ENCODE assay signal across 1 cellular context in the genomic region with DNA sequence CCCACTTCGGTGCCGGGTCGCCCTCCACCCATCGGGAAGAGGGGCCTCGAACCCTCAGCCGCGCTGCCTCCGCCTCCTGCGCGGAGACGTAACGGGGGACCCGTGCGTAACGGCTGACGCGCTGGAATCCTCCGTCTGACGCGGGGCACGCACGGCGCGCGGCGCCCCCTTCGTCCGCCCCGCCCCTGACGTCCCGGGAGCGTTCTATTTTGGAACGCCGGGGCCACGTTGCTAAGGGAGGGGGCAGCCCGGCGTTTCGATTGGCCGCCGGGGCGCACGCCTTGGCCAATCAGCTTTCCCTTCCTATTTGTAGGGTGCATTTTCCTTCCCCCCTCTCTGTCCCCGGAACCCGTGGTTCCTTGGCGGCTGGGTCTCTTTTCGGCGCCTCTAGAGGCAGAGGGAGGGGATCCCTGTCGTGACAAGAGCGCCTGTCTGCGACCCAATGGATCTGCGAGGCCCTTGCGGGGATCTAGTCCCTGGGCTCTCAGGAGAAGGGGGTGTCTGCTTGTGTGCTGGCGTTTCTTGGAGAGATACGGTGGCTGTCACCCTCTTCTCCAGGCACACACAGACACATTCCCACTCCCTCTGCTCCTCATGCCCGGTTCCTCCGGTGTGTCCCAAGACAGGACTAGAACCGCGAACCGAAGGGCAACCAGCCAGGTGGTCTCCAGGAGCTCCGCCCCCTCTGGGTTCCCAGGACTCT.
TF ChIP-seq lines count a peak whose summit lies in the region.

No MANE protein-coding gene starts in this region.

TF ChIP-seq in GM12878, 131 proteins besides CTCF, POLR2A, EP300 and RAD21 (continues in another document):
- TF ChIP-seq MTA2 (IDR thresholded peaks at IDR 0.05; ENCODE audit: low read depth) (no peak), GATAD2B (conservative IDR thresholded peaks at IDR 0.05; ENCODE audit: low read depth) (peak; percentile 53; the same call in 1 of the 2 replicates), POU2F2 (IDR thresholded peaks at IDR 0.05; ENCODE audit: borderline replicate concordance, low read depth, low read length) (no peak; the same call in 2 of the 3 replicates), BHLHE40 (IDR thresholded peaks at IDR 0.05; ENCODE audit: borderline replicate concordance in 1 of 2, low read depth in 2 of 2, low read length in 1 of 2) (peak; percentile 74 to 97), SREBF1 (IDR thresholded peaks at IDR 0.05; ENCODE audit: low read length) (no peak), NR2C2 (IDR thresholded peaks at IDR 0.05; ENCODE audit: borderline replicate concordance, control insufficient read depth, insufficient read length, low read depth) (no peak), CREM (IDR thresholded peaks at IDR 0.05; ENCODE audit: low read depth) (peak; percentile 95), ZNF384 (IDR thresholded peaks at IDR 0.05; ENCODE audit: borderline replicate concordance, low read depth, low read length) (no peak), ZSCAN29 (IDR thresholded peaks at IDR 0.05) (no peak), SPI1 (IDR thresholded peaks at IDR 0.05; ENCODE audit: borderline replicate concordance, insufficient read depth, low read depth, low read length) (no peak), IKZF1 (conservative IDR thresholded peaks at IDR 0.05) (peak; percentile 67), MEF2A (IDR thresholded peaks at IDR 0.05; ENCODE audit: insufficient read depth, low read depth, low read length) (peak; percentile 78), RFX5 (IDR thresholded peaks at IDR 0.05; ENCODE audit: low read depth, low read length) (peak; percentile 90), FOXK2 (IDR thresholded peaks at IDR 0.05) (no peak), WRNIP1 (IDR thresholded peaks at IDR 0.05; ENCODE audit: borderline replicate concordance, low read depth, low read length) (no peak), SRF (IDR thresholded peaks at IDR 0.05; ENCODE audit: low read depth in 2 of 2, low read length in 2 of 2) (peak in 1 of 2 experiments; percentile 15; a peak in 1 of 4 replicates), FOXM1 (IDR thresholded peaks at IDR 0.05; ENCODE audit: low read depth, low read length) (no peak; the same call in 1 of the 2 replicates), ESRRA (IDR thresholded peaks at IDR 0.05; ENCODE audit: low read length) (no peak), EZH2 (IDR thresholded peaks at IDR 0.05; ENCODE audit: borderline replicate concordance, control insufficient read depth, low read depth, low read length) (no peak), YY1 (IDR thresholded peaks at IDR 0.05; ENCODE audit: low read depth, low read length) (0 out of 2 replicates have a peak, but pooled peaks have one; percentile 6), ASH2L (IDR thresholded peaks at IDR 0.05; ENCODE audit: borderline replicate concordance, low read depth) (no peak), BRCA1 (IDR thresholded peaks at IDR 0.05; ENCODE audit: low read depth, low read length) (no peak), RCOR1 (conservative IDR thresholded peaks at IDR 0.05; ENCODE audit: low read depth, low read length) (no peak), CBFB (IDR thresholded peaks at IDR 0.05; ENCODE audit: low read depth) (no peak), RAD51 (IDR thresholded peaks at IDR 0.05) (peak; percentile 41; the same call in 1 of the 2 replicates), KAT2A (conservative IDR thresholded peaks at IDR 0.05; ENCODE audit: control insufficient read depth, low read depth, low read length) (no peak), SMARCA5 (IDR thresholded peaks at IDR 0.05) (peak; percentile 91), BMI1 (IDR thresholded peaks at IDR 0.05; ENCODE audit: borderline replicate concordance) (peak; percentile 44; the same call in 1 of the 2 replicates), IKZF2 (IDR thresholded peaks at IDR 0.05) (0 out of 4 replicates have a peak, but pooled peaks of 1 of the 2 experiments have one; percentile 27), HCFC1 (IDR thresholded peaks at IDR 0.05; ENCODE audit: low read length) (peak; percentile 12; the same call in 1 of the 2 replicates), CHD2 (IDR thresholded peaks at IDR 0.05; ENCODE audit: borderline replicate concordance, low read depth, low read length) (peak; percentile 85; the same call in 1 of the 2 replicates), MEF2B (IDR thresholded peaks at IDR 0.05; ENCODE audit: partially characterized antibody, poor library complexity, severe bottlenecking) (peak; percentile 53)
- TF ChIP-seq, protein P1, sequence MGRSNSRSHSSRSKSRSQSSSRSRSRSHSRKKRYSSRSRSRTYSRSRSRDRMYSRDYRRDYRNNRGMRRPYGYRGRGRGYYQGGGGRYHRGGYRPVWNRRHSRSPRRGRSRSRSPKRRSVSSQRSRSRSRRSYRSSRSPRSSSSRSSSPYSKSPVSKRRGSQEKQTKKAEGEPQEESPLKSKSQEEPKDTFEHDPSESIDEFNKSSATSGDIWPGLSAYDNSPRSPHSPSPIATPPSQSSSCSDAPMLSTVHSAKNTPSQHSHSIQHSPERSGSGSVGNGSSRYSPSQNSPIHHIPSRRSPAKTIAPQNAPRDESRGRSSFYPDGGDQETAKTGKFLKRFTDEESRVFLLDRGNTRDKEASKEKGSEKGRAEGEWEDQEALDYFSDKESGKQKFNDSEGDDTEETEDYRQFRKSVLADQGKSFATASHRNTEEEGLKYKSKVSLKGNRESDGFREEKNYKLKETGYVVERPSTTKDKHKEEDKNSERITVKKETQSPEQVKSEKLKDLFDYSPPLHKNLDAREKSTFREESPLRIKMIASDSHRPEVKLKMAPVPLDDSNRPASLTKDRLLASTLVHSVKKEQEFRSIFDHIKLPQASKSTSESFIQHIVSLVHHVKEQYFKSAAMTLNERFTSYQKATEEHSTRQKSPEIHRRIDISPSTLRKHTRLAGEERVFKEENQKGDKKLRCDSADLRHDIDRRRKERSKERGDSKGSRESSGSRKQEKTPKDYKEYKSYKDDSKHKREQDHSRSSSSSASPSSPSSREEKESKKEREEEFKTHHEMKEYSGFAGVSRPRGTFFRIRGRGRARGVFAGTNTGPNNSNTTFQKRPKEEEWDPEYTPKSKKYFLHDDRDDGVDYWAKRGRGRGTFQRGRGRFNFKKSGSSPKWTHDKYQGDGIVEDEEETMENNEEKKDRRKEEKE (IDR thresholded peaks at IDR 0.05), result no peak
- TF ChIP-seq, protein P2, sequence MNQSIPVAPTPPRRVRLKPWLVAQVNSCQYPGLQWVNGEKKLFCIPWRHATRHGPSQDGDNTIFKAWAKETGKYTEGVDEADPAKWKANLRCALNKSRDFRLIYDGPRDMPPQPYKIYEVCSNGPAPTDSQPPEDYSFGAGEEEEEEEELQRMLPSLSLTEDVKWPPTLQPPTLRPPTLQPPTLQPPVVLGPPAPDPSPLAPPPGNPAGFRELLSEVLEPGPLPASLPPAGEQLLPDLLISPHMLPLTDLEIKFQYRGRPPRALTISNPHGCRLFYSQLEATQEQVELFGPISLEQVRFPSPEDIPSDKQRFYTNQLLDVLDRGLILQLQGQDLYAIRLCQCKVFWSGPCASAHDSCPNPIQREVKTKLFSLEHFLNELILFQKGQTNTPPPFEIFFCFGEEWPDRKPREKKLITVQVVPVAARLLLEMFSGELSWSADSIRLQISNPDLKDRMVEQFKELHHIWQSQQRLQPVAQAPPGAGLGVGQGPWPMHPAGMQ (IDR thresholded peaks at IDR 0.05; ENCODE audit: borderline replicate concordance), result no peak
- TF ChIP-seq, protein P3, sequence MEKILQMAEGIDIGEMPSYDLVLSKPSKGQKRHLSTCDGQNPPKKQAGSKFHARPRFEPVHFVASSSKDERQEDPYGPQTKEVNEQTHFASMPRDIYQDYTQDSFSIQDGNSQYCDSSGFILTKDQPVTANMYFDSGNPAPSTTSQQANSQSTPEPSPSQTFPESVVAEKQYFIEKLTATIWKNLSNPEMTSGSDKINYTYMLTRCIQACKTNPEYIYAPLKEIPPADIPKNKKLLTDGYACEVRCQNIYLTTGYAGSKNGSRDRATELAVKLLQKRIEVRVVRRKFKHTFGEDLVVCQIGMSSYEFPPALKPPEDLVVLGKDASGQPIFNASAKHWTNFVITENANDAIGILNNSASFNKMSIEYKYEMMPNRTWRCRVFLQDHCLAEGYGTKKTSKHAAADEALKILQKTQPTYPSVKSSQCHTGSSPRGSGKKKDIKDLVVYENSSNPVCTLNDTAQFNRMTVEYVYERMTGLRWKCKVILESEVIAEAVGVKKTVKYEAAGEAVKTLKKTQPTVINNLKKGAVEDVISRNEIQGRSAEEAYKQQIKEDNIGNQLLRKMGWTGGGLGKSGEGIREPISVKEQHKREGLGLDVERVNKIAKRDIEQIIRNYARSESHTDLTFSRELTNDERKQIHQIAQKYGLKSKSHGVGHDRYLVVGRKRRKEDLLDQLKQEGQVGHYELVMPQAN (conservative IDR thresholded peaks at IDR 0.05), result peak; percentile 89
- TF ChIP-seq, protein P4, sequence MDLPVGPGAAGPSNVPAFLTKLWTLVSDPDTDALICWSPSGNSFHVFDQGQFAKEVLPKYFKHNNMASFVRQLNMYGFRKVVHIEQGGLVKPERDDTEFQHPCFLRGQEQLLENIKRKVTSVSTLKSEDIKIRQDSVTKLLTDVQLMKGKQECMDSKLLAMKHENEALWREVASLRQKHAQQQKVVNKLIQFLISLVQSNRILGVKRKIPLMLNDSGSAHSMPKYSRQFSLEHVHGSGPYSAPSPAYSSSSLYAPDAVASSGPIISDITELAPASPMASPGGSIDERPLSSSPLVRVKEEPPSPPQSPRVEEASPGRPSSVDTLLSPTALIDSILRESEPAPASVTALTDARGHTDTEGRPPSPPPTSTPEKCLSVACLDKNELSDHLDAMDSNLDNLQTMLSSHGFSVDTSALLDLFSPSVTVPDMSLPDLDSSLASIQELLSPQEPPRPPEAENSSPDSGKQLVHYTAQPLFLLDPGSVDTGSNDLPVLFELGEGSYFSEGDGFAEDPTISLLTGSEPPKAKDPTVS (IDR thresholded peaks at IDR 0.05; ENCODE audit: low read depth, low read length), result no peak
- TF ChIP-seq, protein P5, sequence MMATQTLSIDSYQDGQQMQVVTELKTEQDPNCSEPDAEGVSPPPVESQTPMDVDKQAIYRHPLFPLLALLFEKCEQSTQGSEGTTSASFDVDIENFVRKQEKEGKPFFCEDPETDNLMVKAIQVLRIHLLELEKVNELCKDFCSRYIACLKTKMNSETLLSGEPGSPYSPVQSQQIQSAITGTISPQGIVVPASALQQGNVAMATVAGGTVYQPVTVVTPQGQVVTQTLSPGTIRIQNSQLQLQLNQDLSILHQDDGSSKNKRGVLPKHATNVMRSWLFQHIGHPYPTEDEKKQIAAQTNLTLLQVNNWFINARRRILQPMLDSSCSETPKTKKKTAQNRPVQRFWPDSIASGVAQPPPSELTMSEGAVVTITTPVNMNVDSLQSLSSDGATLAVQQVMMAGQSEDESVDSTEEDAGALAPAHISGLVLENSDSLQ (IDR thresholded peaks at IDR 0.05), result peak; percentile 80
- TF ChIP-seq, protein P6, sequence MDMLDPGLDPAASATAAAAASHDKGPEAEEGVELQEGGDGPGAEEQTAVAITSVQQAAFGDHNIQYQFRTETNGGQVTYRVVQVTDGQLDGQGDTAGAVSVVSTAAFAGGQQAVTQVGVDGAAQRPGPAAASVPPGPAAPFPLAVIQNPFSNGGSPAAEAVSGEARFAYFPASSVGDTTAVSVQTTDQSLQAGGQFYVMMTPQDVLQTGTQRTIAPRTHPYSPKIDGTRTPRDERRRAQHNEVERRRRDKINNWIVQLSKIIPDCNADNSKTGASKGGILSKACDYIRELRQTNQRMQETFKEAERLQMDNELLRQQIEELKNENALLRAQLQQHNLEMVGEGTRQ (IDR thresholded peaks at IDR 0.05; ENCODE audit: borderline replicate concordance, low read depth, low read length), result no peak
- TF ChIP-seq, protein P7, sequence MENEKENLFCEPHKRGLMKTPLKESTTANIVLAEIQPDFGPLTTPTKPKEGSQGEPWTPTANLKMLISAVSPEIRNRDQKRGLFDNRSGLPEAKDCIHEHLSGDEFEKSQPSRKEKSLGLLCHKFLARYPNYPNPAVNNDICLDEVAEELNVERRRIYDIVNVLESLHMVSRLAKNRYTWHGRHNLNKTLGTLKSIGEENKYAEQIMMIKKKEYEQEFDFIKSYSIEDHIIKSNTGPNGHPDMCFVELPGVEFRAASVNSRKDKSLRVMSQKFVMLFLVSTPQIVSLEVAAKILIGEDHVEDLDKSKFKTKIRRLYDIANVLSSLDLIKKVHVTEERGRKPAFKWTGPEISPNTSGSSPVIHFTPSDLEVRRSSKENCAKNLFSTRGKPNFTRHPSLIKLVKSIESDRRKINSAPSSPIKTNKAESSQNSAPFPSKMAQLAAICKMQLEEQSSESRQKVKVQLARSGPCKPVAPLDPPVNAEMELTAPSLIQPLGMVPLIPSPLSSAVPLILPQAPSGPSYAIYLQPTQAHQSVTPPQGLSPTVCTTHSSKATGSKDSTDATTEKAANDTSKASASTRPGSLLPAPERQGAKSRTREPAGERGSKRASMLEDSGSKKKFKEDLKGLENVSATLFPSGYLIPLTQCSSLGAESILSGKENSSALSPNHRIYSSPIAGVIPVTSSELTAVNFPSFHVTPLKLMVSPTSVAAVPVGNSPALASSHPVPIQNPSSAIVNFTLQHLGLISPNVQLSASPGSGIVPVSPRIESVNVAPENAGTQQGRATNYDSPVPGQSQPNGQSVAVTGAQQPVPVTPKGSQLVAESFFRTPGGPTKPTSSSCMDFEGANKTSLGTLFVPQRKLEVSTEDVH (IDR thresholded peaks at IDR 0.05; ENCODE audit: low read depth, partially characterized antibody), result peak; percentile 60
- TF ChIP-seq, protein P8, sequence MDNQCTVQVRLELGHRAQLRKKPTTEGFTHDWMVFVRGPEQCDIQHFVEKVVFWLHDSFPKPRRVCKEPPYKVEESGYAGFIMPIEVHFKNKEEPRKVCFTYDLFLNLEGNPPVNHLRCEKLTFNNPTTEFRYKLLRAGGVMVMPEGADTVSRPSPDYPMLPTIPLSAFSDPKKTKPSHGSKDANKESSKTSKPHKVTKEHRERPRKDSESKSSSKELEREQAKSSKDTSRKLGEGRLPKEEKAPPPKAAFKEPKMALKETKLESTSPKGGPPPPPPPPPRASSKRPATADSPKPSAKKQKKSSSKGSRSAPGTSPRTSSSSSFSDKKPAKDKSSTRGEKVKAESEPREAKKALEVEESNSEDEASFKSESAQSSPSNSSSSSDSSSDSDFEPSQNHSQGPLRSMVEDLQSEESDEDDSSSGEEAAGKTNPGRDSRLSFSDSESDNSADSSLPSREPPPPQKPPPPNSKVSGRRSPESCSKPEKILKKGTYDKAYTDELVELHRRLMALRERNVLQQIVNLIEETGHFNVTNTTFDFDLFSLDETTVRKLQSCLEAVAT (IDR thresholded peaks at IDR 0.05), result peak; percentile 84
- TF ChIP-seq, protein P9, sequence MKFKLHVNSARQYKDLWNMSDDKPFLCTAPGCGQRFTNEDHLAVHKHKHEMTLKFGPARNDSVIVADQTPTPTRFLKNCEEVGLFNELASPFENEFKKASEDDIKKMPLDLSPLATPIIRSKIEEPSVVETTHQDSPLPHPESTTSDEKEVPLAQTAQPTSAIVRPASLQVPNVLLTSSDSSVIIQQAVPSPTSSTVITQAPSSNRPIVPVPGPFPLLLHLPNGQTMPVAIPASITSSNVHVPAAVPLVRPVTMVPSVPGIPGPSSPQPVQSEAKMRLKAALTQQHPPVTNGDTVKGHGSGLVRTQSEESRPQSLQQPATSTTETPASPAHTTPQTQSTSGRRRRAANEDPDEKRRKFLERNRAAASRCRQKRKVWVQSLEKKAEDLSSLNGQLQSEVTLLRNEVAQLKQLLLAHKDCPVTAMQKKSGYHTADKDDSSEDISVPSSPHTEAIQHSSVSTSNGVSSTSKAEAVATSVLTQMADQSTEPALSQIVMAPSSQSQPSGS (IDR thresholded peaks at IDR 0.05; ENCODE audit: low read length), result no peak
